Comparison of ENCODE assay signal across 8 cellular contexts in genomic region chr12:4648099-4648498, GRCh38. TPM values are rescaled to one million over a fixed set of nuclear protein-coding genes. Genes with fewer than 3 reads are reported as not detected.
DNase-seq lines count a peak whose midpoint lies in the region; ATAC-seq lines count a peak whose summit lies in the region.

No MANE protein-coding gene starts in this region.

- no peaks in the 10 kb centered on the region for H3K9me3 ChIP-seq in duodenal mucosa (ENCODE audit: control insufficient read depth in 1 of 2, low read length in 2 of 2)
- no peaks in the 10 kb centered on the region for H3K9me3 ChIP-seq in naive thymus-derived CD4-positive, alpha-beta T cell (ENCODE audit: control insufficient read depth in 2 of 3, low read length in 3 of 3)

- H3K4me3 ChIP-seq in duodenal mucosa (ENCODE audit: low read depth in 1 of 2, low read length in 2 of 2), result peak overlapping the region; percentile 87 to 95
- peak overlapping the region; percentile 92 for H3K4me3 ChIP-seq in naive thymus-derived CD4-positive, alpha-beta T cell (ENCODE audit: low read length)

- POLR2A ChIA-PET in naive thymus-derived CD4-positive, alpha-beta T cell (lab: Charles Lee), result interaction anchor here (0.7 to 1.1 kb wide), 3 partner anchors 32 to 45 kb away, joined by 3 read pairs; no protein-coding TSS in a partner anchor

- intact Hi-C loops in naive thymus-derived CD4-positive, alpha-beta T cell (cut with micrococcal nuclease), result loop anchor here (1.0 to 5.0 kb wide), 8 partner anchors 44 to 1856 kb away; partner anchors contain the start of genes CRACR2A (in 1 of the 2), FKBP4 (in 1 of the 2), PARP11 (in 1 of the 2) and TULP3 (in 1 of the 2)

- peaks cover 6% of the 10 kb centered on the region for H3K36me3 Mint-ChIP-seq in activated T-cell treated with anti-CD3 and anti-CD28 coated beads, Interleukin-2, amount 50 U/mL, for 4 hours (ENCODE audit: insufficient read depth)
- peaks cover 0 to 5% (median 2%) of the 10 kb centered on the region in 5 donors for H3K36me3 Mint-ChIP-seq in naive thymus-derived CD4-positive, alpha-beta T cell

- ATAC-seq in activated T-cell treated with anti-CD3 and anti-CD28 coated beads, Interleukin-2, amount 50 U/mL, for 4 hours, result no peak
- ATAC-seq in naive thymus-derived CD4-positive, alpha-beta T cell, result no peak

- H3K4me1 ChIP-seq in duodenal mucosa (ENCODE audit: control insufficient read depth in 1 of 2, insufficient read depth in 2 of 2, low read length in 2 of 2), result peaks cover 34 to 35% of the 10 kb centered on the region in 2 donors
- H3K4me1 ChIP-seq in naive thymus-derived CD4-positive, alpha-beta T cell (ENCODE audit: control insufficient read depth in 2 of 2, insufficient read depth in 2 of 2, low read length in 2 of 2), result peaks cover 14 to 15% of the 10 kb centered on the region in 2 donors

- peak overlapping the region; percentile 97 for H3K4me3 Mint-ChIP-seq in activated T-cell treated with anti-CD3 and anti-CD28 coated beads, Interleukin-2, amount 50 U/mL, for 4 hours
- H3K4me3 Mint-ChIP-seq in naive thymus-derived CD4-positive, alpha-beta T cell, result peak overlapping the region; percentile 88 to 99 (median 97)

- no peaks in the 10 kb centered on the region for H3K9me3 Mint-ChIP-seq in activated T-cell treated with anti-CD3 and anti-CD28 coated beads, Interleukin-2, amount 50 U/mL, for 4 hours
- H3K9me3 Mint-ChIP-seq in naive thymus-derived CD4-positive, alpha-beta T cell, result no peaks in the 10 kb centered on the region

- CTCF ChIA-PET in naive thymus-derived CD4-positive, alpha-beta T cell (lab: Charles Lee), result interaction anchor here (1.0 kb wide), 1 partner anchor 43 kb away, joined by 4 read pairs; no protein-coding TSS in a partner anchor

- no peak for DNase-seq in activated T-cell treated with anti-CD3 and anti-CD28 coated beads, Interleukin-2, amount 50 U/mL, for 4 hours
- no peak for DNase-seq in activated T-cell treated with anti-CD3 and anti-CD28 coated beads, Interleukin-2, amount 50 U/mL, for 1 hour
- DNase-seq in MV-4-11 (lab: John Stamatoyannopoulos, UW) (peak; percentile 70), iPS-NIHi11 (ENCODE audit: low spot score) (no peak), hypothalamus (lab: John Stamatoyannopoulos, UW) (no peak), ureter (ENCODE audit: low spot score) (no peak)
- DNase-seq in naive thymus-derived CD4-positive, alpha-beta T cell, result peak in 1 of 9 donors; percentile 0

- no peaks in the 10 kb centered on the region for H3K27me3 ChIP-seq in duodenal mucosa (ENCODE audit: control insufficient read depth in 1 of 2, insufficient read depth in 2 of 2, low read length in 2 of 2)
- no peaks in the 10 kb centered on the region for H3K27me3 ChIP-seq in naive thymus-derived CD4-positive, alpha-beta T cell (ENCODE audit: control insufficient read depth in 2 of 2, insufficient read depth in 2 of 2, low read length in 2 of 2)

- peaks cover 40% of the 10 kb centered on the region for H3K4me1 Mint-ChIP-seq in activated T-cell treated with anti-CD3 and anti-CD28 coated beads, Interleukin-2, amount 50 U/mL, for 4 hours (ENCODE audit: low read depth)
- H3K4me1 Mint-ChIP-seq in naive thymus-derived CD4-positive, alpha-beta T cell, result peaks cover 21 to 54% (median 43%) of the 10 kb centered on the region in 7 donors

- no peak overlapping the region for H3K27ac ChIP-seq in duodenal mucosa (ENCODE audit: low read depth, low read length)
- H3K27ac ChIP-seq in naive thymus-derived CD4-positive, alpha-beta T cell (ENCODE audit: low read depth, low read length), result peak overlapping the region; percentile 80

- H3K27me3 Mint-ChIP-seq in activated T-cell treated with anti-CD3 and anti-CD28 coated beads, Interleukin-2, amount 50 U/mL, for 4 hours (ENCODE audit: low read depth), result no peaks in the 10 kb centered on the region
- H3K27me3 Mint-ChIP-seq in naive thymus-derived CD4-positive, alpha-beta T cell, result peaks cover 0 to 15% (median 0%) of the 10 kb centered on the region in 5 donors

- peak overlapping the region; percentile 80 to 91 for H3K9ac ChIP-seq in duodenal mucosa (ENCODE audit: low read depth in 1 of 2, low read length in 2 of 2)

- H3K27ac Mint-ChIP-seq in naive thymus-derived CD4-positive, alpha-beta T cell, result peak overlapping the region; percentile 90 to 99 (median 95)

- no peaks in the 10 kb centered on the region for H3K36me3 ChIP-seq in duodenal mucosa (ENCODE audit: control insufficient read depth in 1 of 2, insufficient read depth in 2 of 2, low read length in 2 of 2)
- H3K36me3 ChIP-seq in naive thymus-derived CD4-positive, alpha-beta T cell (ENCODE audit: control insufficient read depth in 2 of 3, insufficient read depth in 3 of 3, low read length in 3 of 3), result peaks cover 0 to 3% (median 0%) of the 10 kb centered on the region in 3 experiments

RNA-seq across cellular contexts. Expression of gene AKAP3, which starts 0.8 kb away (rescaled TPM):
- 1 to 10 TPM in 1 of 3 donors, under 1 TPM in 2; 0.65 to 1.1 (median 0.92) TPM for total RNA-seq in activated T-cell treated with anti-CD3 and anti-CD28 coated beads, Interleukin-2, amount 50 U/mL, for 4 hours
- total RNA-seq in naive thymus-derived CD4-positive, alpha-beta T cell, result 1 to 10 TPM; 1.2 to 6.9 (median 2.5) TPM
- 1 to 10 TPM; 2.5 to 3.9 TPM for polyA plus RNA-seq in naive thymus-derived CD4-positive, alpha-beta T cell
- 4.2 TPM for total RNA-seq in ureter

RNA-seq across cellular contexts. Expression of gene NDUFA9, which starts 0.8 kb away (rescaled TPM):
- 100 to 1,000 TPM; 149 to 164 (median 151) TPM for total RNA-seq in activated T-cell treated with anti-CD3 and anti-CD28 coated beads, Interleukin-2, amount 50 U/mL, for 4 hours
- total RNA-seq in naive thymus-derived CD4-positive, alpha-beta T cell, result 100 to 1,000 TPM in 1 of 5 experiments, 10 to 100 TPM in 4; 55.5 to 103 (median 58.2) TPM
- 100 to 1,000 TPM; 118 to 121 TPM for polyA plus RNA-seq in naive thymus-derived CD4-positive, alpha-beta T cell
- total RNA-seq in ureter, result 85.9 TPM
